15 cellular contexts compared by ENCODE assay signal in genomic region chr7:417973-418601, GRCh38.
DNase-seq lines count a peak whose midpoint lies in the region; ATAC-seq, FAIRE-seq and TF ChIP-seq lines count a peak whose summit lies in the region.
"Had no signal": no experiment of that assay in that cellular context is flagged by ENCODE, and none has a peak within 500 bp of the region (broad histone marks: within the 10 kb centered on the region; RNA-seq: fewer than 3 reads in every experiment).

No MANE protein-coding gene starts in this region.

- H3K27me3 ChIP-seq in right cardiac atrium (ENCODE audit: control insufficient read depth, insufficient read depth), result no peaks in the 10 kb centered on the region
- H3K27me3 ChIP-seq in bronchial epithelial cell (ENCODE audit: control insufficient read depth, insufficient read depth, low read length), result no peaks in the 10 kb centered on the region
- no peaks in the 10 kb centered on the region for H3K27me3 ChIP-seq in osteoblast (ENCODE audit: insufficient read depth, low read length)
- no peaks in the 10 kb centered on the region for H3K27me3 ChIP-seq in transverse colon
- H3K27me3 ChIP-seq: BLaER1 treated with 17β-estradiol and CSF1 and Interleukin-3, amounts not matched to agents 10 nM and 100 nM had no signal

- H3K4me3 ChIP-seq in right cardiac atrium (ENCODE audit: low read length), result no peak overlapping the region
- no peak overlapping the region for H3K4me3 ChIP-seq in bronchial epithelial cell (ENCODE audit: low read depth, low read length)
- no peak overlapping the region for H3K4me3 ChIP-seq in osteoblast (ENCODE audit: insufficient read depth, low read length)
- no peak overlapping the region for H3K4me3 ChIP-seq in transverse colon
- H3K4me3 ChIP-seq: BLaER1 treated with 17β-estradiol and CSF1 and Interleukin-3, amounts not matched to agents 10 nM and 100 nM; HAP-1 had no signal

- no peak for ATAC-seq in Right ventricle myocardium inferior
- ATAC-seq in right cardiac atrium, result no peak
- ATAC-seq: CD8-positive, alpha-beta T cell had no signal

- no peak overlapping the region for H3K27ac ChIP-seq in right cardiac atrium (ENCODE audit: low read length)
- no peak overlapping the region for H3K27ac ChIP-seq in osteoblast (ENCODE audit: low read depth, low read length)
- no peak overlapping the region for H3K27ac ChIP-seq in transverse colon
- H3K27ac ChIP-seq: BLaER1 treated with 17β-estradiol and CSF1 and Interleukin-3, amounts not matched to agents 10 nM and 100 nM had no signal

- DNase-seq in Right ventricle myocardium inferior (ENCODE audit: missing footprints) (peak; percentile 13), right cardiac atrium (no peak), bronchial epithelial cell (ENCODE audit: low read depth) (no peak), osteoblast (ENCODE audit: insufficient read length, low spot score, missing footprints) (peak; percentile 72), mesenteric fat pad (ENCODE audit: low spot score) (no peak), DMS 273 (lab: John Stamatoyannopoulos, UW; ENCODE audit: unreplicated experiment) (no peak), transverse colon (no peak), RCC 7860 (ENCODE audit: low spot score) (no peak)
- DNase-seq: CD8-positive, alpha-beta T cell had no signal

- no peaks in the 10 kb centered on the region for H3K79me2 ChIP-seq in osteoblast (ENCODE audit: insufficient read depth, low read length)

- H2AFZ ChIP-seq in osteoblast (ENCODE audit: low read length), result no peak overlapping the region

- H3K4me2 ChIP-seq in osteoblast (ENCODE audit: insufficient read depth, low read length), result no peak overlapping the region
- H3K4me2 ChIP-seq: BLaER1 treated with 17β-estradiol and CSF1 and Interleukin-3, amounts not matched to agents 10 nM and 100 nM had no signal

- FAIRE-seq in bronchial epithelial cell (lab: Jason Lieb, UNC), result peak; percentile 40
- FAIRE-seq in RCC 7860 (lab: Jason Lieb, UNC), result no peak
- FAIRE-seq: G401.6, GM12891, GM19239, H1 had no signal

- in situ Hi-C loops in transverse colon (cut with MboI; ENCODE audit: low pct_ligation_motif_present in 1 of 4, low pct_unique_long_range_greater_than_20kb in 1 of 4, low sequenced_read_pairs in 3 of 4), result no loop called here

- no peaks in the 10 kb centered on the region for H4K20me1 ChIP-seq in osteoblast (ENCODE audit: insufficient read depth, low read length)
- H4K20me1 ChIP-seq: BLaER1 treated with 17β-estradiol and CSF1 and Interleukin-3, amounts not matched to agents 10 nM and 100 nM had no signal

- no peak for TF ChIP-seq POLR2A in transverse colon (IDR thresholded peaks at IDR 0.05)

- intact Hi-C loops in Right ventricle myocardium inferior (cut with DNase I), result no loop called here
- intact Hi-C loops in right cardiac atrium (cut with DNase I), result no loop called here
- intact Hi-C loops in transverse colon (cut with DNase I; ENCODE audit: low total_unique reads), result loop anchor here (5.0 to 10.0 kb wide), 2 partner anchors 63 to 251 kb away; no protein-coding TSS in a partner anchor

- H3K9me3 ChIP-seq in right cardiac atrium (ENCODE audit: control insufficient read depth, low read length) (no peaks in the 10 kb centered on the region), osteoblast (ENCODE audit: low read depth, low read length) (peaks cover 9% of the 10 kb centered on the region), transverse colon (peaks cover 0 to 3% of the 10 kb centered on the region in 2 donors)
- H3K9me3 ChIP-seq: HAP-1 had no signal

- no peak for TF ChIP-seq CTCF in bronchial epithelial cell (IDR thresholded peaks at IDR 0.05; ENCODE audit: insufficient read depth, low read length, severe bottlenecking)
- no peak for TF ChIP-seq CTCF in osteoblast (IDR thresholded peaks at IDR 0.05; ENCODE audit: extremely low read depth, low read depth, low read length)
- TF ChIP-seq CTCF in transverse colon (IDR thresholded peaks at IDR 0.05), result no peak

- TF ChIP-seq EP300 in transverse colon (IDR thresholded peaks at IDR 0.05; ENCODE audit: low read depth), result no peak

- H3K36me3 ChIP-seq in bronchial epithelial cell (ENCODE audit: control insufficient read depth, insufficient read depth, low read length), result no peaks in the 10 kb centered on the region
- no peaks in the 10 kb centered on the region for H3K36me3 ChIP-seq in osteoblast (ENCODE audit: insufficient read depth, low read length)
- no peaks in the 10 kb centered on the region for H3K36me3 ChIP-seq in transverse colon
- H3K36me3 ChIP-seq: HAP-1 had no signal

- 91% methylated on average over 7 of the region's 7 CpGs for WGBS in right cardiac atrium
- WGBS in transverse colon (ENCODE audit: low coverage in 1 of 2), 2 donors, result 75 to 90% methylated on average over 6 to 7 of the region's 7 CpGs

- no peaks in the 10 kb centered on the region for H3K4me1 ChIP-seq in right cardiac atrium (ENCODE audit: control insufficient read depth, insufficient read depth, low read length)
- H3K4me1 ChIP-seq in osteoblast (ENCODE audit: insufficient read depth, low read length), result no peaks in the 10 kb centered on the region
- no peaks in the 10 kb centered on the region for H3K4me1 ChIP-seq in transverse colon
- H3K4me1 ChIP-seq: HAP-1 had no signal

Comparison
In these comparisons a context has a peak if more than half of its experiments do, and no peak if none do; other contexts are left out.
1. DNase-seq: peak in Right ventricle myocardium inferior (single experiment) and osteoblast (single experiment); none in right cardiac atrium (0 of 3), bronchial epithelial cell (single experiment), mesenteric fat pad (single experiment), DMS 273 (single experiment), transverse colon (single experiment) and RCC 7860 (single experiment).